In genomic region chr6:128491041-128491642, GRCh38 we compare ENCODE assay signal across 11 cellular contexts. TPM values are rescaled to one million over a fixed set of nuclear protein-coding genes. Genes with fewer than 3 reads are reported as not detected.
A peak's percentile ranks its signal among the peaks of the same experiment; 100 is the strongest.
DNase-seq lines count a peak whose midpoint lies in the region; ATAC-seq and FAIRE-seq lines count a peak whose summit lies in the region.
"Had no signal": no experiment of that assay in that cellular context is flagged by ENCODE, and none has a peak within 500 bp of the region (broad histone marks: within the 10 kb centered on the region; RNA-seq: fewer than 3 reads in every experiment).

No MANE protein-coding gene starts in this region.

- H3K4me1 ChIP-seq in duodenal mucosa (ENCODE audit: control insufficient read depth in 1 of 2, insufficient read depth in 2 of 2, low read length in 2 of 2) = peaks cover 32 to 38% of the 10 kb centered on the region in 2 donors

- no peaks in the 10 kb centered on the region for H3K27me3 Mint-ChIP-seq in activated T-cell treated with anti-CD3 and anti-CD28 coated beads, Interleukin-2, amount 50 U/mL, for 72 hours (ENCODE audit: low read depth)

- H3K27ac Mint-ChIP-seq in activated T-cell treated with anti-CD3 and anti-CD28 coated beads, Interleukin-2, amount 50 U/mL, for 72 hours = no peak overlapping the region
- H3K27ac Mint-ChIP-seq: activated CD4-positive, alpha-beta memory T cell treated with anti-CD3 and anti-CD28 coated beads for 36 hours had no signal

- DNase-seq in activated T-cell treated with anti-CD3 and anti-CD28 coated beads, Interleukin-2, amount 50 U/mL, for 72 hours = no peak
- DNase-seq in activated T-cell treated with anti-CD3 and anti-CD28 coated beads for 4 hours = no peak
- peak; percentile 45 for DNase-seq in midbrain (lab: John Stamatoyannopoulos, UW)
- peak; percentile 47 for DNase-seq in urothelium cell line (ENCODE audit: low spot score)
- no peak for DNase-seq in SK-N-DZ (ENCODE audit: low spot score)
- no peak for DNase-seq in mesenteric fat pad (ENCODE audit: low spot score)
- DNase-seq: activated CD4-positive, alpha-beta memory T cell treated with anti-CD3 and anti-CD28 coated beads for 36 hours; AML-193; NCI-H1417 treated with DMSO at 0.1 percent for 48 hours had no signal

- H3K4me3 Mint-ChIP-seq in activated T-cell treated with anti-CD3 and anti-CD28 coated beads, Interleukin-2, amount 50 U/mL, for 72 hours = peak overlapping the region; percentile 20 to 43
- H3K4me3 Mint-ChIP-seq: activated CD4-positive, alpha-beta memory T cell treated with anti-CD3 and anti-CD28 coated beads for 36 hours had no signal

- peak overlapping the region; percentile 55 to 59 for H3K4me3 ChIP-seq in duodenal mucosa (ENCODE audit: low read depth in 1 of 2, low read length in 2 of 2)

- no peaks in the 10 kb centered on the region for H3K9me3 Mint-ChIP-seq in activated T-cell treated with anti-CD3 and anti-CD28 coated beads, Interleukin-2, amount 50 U/mL, for 72 hours
- H3K9me3 Mint-ChIP-seq: activated CD4-positive, alpha-beta memory T cell treated with anti-CD3 and anti-CD28 coated beads for 36 hours had no signal

- H3K27me3 ChIP-seq in duodenal mucosa (ENCODE audit: control insufficient read depth in 1 of 2, insufficient read depth in 2 of 2, low read length in 2 of 2) = no peaks in the 10 kb centered on the region

- no peaks in the 10 kb centered on the region for H3K9me3 ChIP-seq in duodenal mucosa (ENCODE audit: control insufficient read depth in 1 of 2, low read length in 2 of 2)

- H3K9ac ChIP-seq in duodenal mucosa (ENCODE audit: low read depth in 1 of 2, low read length in 2 of 2) = peak overlapping the region; percentile 44 to 55

- no peak for FAIRE-seq in urothelium cell line (lab: Jason Lieb, UNC)

- no peak for ATAC-seq in activated T-cell treated with anti-CD3 and anti-CD28 coated beads, Interleukin-2, amount 50 U/mL, for 72 hours (replicated peaks in 1 of 2)
- ATAC-seq in activated CD4-positive, CD25-positive, alpha-beta regulatory T cell treated with anti-CD3 and anti-CD28 coated beads, Interleukin-2, amount 50 U/mL, for 24 hours = no peak

- peaks cover 11% of the 10 kb centered on the region for H3K4me1 Mint-ChIP-seq in activated T-cell treated with anti-CD3 and anti-CD28 coated beads, Interleukin-2, amount 50 U/mL, for 72 hours (ENCODE audit: low read depth)

- peak overlapping the region; percentile 2 for H3K27ac ChIP-seq in duodenal mucosa (ENCODE audit: low read depth, low read length)

- no peaks in the 10 kb centered on the region for H3K36me3 ChIP-seq in duodenal mucosa (ENCODE audit: control insufficient read depth in 1 of 2, insufficient read depth in 2 of 2, low read length in 2 of 2)

- H3K36me3 Mint-ChIP-seq in activated T-cell treated with anti-CD3 and anti-CD28 coated beads, Interleukin-2, amount 50 U/mL, for 72 hours (ENCODE audit: insufficient read depth in 2 of 2) = no peaks in the 10 kb centered on the region
- H3K36me3 Mint-ChIP-seq: activated CD4-positive, alpha-beta memory T cell treated with anti-CD3 and anti-CD28 coated beads for 36 hours had no signal

RNA-seq across cellular contexts. Expression of gene PTPRK, which starts 29.3 kb away (rescaled TPM):
- 1 to 10 TPM; 3.8 to 6.4 TPM for total RNA-seq in activated T-cell treated with anti-CD3 and anti-CD28 coated beads, Interleukin-2, amount 50 U/mL, for 72 hours
- 9.9 and 12.2 TPM in 2 replicates for polyA plus RNA-seq in SK-N-DZ (2014; cell fraction: cytosol; rRNA removed)
- polyA plus RNA-seq in SK-N-DZ (2014; cell fraction: nucleus; rRNA removed) = 14.4 and 17.7 TPM in 2 replicates
- 13.6 TPM for total RNA-seq in mesenteric fat pad

Comparison
In these comparisons a context has a peak if more than half of its experiments do, and no peak if none do; other contexts are left out.
1. DNase-seq: peak in midbrain (single experiment) and urothelium cell line (single experiment); none in activated T-cell treated with anti-CD3 and anti-CD28 coated beads, Interleukin-2, amount 50 U/mL, for 72 hours (0 of 2), activated T-cell treated with anti-CD3 and anti-CD28 coated beads for 4 hours (single experiment), SK-N-DZ (single experiment) and mesenteric fat pad (single experiment).